1 cellular context compared by ENCODE assay signal in the genomic region with DNA sequence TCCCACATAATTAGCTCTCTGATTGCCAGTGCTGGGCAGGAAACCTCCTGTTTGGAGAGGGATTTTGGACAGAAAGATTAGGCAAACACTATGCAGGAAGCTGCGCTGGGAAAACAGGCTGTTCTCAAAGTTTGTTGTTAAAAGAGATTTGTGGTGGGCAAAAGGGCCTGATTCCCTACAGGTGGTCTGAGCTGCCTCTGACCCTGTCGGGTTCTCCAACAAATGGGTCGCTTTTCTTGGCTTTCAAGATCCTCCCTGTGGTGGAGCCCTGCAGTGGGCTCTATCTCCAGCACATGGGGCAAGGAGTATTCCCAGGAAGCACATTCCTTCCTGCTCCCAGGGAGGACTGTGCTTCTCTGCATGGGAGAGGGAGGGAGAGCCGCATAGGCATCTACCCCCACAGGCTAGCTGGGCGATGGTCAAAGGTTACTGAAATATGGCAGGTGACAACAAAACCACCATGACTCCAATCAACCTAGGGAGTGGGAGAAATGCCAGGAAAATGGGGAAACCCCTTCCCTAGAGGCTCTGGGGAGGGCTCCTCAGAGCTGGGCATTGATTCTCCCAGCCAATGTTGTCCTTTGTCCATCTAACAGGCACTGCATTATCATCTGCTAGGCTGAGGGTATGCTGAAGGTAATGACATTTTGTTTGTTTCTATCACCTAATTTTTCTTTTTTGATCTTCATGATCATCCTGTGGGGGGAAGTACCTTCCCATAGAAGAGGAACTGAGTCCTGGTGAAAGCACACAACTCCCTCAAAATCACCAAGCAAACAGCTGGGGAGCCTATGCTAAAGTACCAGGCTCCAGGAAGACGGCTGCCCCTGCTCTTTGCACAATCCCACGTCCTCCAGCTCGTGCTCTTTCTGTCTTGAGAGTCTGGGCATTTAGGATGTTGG.
A peak's percentile ranks its signal among the peaks of the same experiment; 100 is the strongest.
TF ChIP-seq lines count a peak whose summit lies in the region.

No MANE protein-coding gene starts in this region.

TF ChIP-seq in HepG2, 621 proteins besides CTCF, POLR2A, EP300 and RAD21 (continued from another document and continues in another):
- TF ChIP-seq ZHX2 (IDR thresholded peaks at IDR 0.05; ENCODE audit: low read depth) (no peak), ZHX2 (CRISPR knock-in tag; IDR thresholded peaks at IDR 0.05; ENCODE audit: borderline replicate concordance) (no peak), ATM (IDR thresholded peaks at IDR 0.05; ENCODE audit: borderline replicate concordance) (no peak), HIVEP1 (CRISPR knock-in tag; IDR thresholded peaks at IDR 0.05) (0 out of 2 replicates have a peak, but pooled peaks have one; percentile 34), ZNF773 (CRISPR knock-in tag; IDR thresholded peaks at IDR 0.05; ENCODE audit: borderline replicate concordance) (no peak), HDAC6 (IDR thresholded peaks at IDR 0.05; ENCODE audit: low read depth, low read length) (no peak), ZBTB38 (CRISPR knock-in tag; IDR thresholded peaks at IDR 0.05) (no peak), ZNF670 (CRISPR knock-in tag; IDR thresholded peaks at IDR 0.05; ENCODE audit: borderline replicate concordance) (no peak), ZNF562 (CRISPR knock-in tag; IDR thresholded peaks at IDR 0.05; ENCODE audit: borderline replicate concordance) (no peak), ZEB1 (IDR thresholded peaks at IDR 0.05; ENCODE audit: insufficient replicate concordance, low read depth) (no peak), FOXK1 (CRISPR knock-in tag; IDR thresholded peaks at IDR 0.05; ENCODE audit: borderline replicate concordance, low read depth) (no peak), MEIS2 (CRISPR knock-in tag; IDR thresholded peaks at IDR 0.05) (peak; percentile 46; the same call in 1 of the 2 replicates), FOXP1 (IDR thresholded peaks at IDR 0.05) (no peak), FOXP1 (CRISPR knock-in tag; IDR thresholded peaks at IDR 0.05) (no peak; the same call in 1 of the 2 replicates), BRCA1 (CRISPR knock-in tag; IDR thresholded peaks at IDR 0.05) (no peak), YY1 (IDR thresholded peaks at IDR 0.05; ENCODE audit: insufficient read depth, insufficient replicate concordance, low read depth, low read length) (peak; percentile 26), TARDBP (CRISPR knock-in tag; IDR thresholded peaks at IDR 0.05) (peak; percentile 66), MYC (CRISPR knock-in tag; IDR thresholded peaks at IDR 0.05; ENCODE audit: borderline replicate concordance) (peak; percentile 52; the same call in 1 of the 2 replicates), PHF5A (CRISPR knock-in tag; IDR thresholded peaks at IDR 0.05; ENCODE audit: low read depth, unreplicated experiment) (peak; percentile 76), ZNF614 (CRISPR knock-in tag; IDR thresholded peaks at IDR 0.05; ENCODE audit: borderline replicate concordance) (peak; percentile 66; the same call in 1 of the 2 replicates), MTA1 (CRISPR knock-in tag; IDR thresholded peaks at IDR 0.05; ENCODE audit: borderline replicate concordance) (peak; percentile 44; the same call in 1 of the 2 replicates), SCMH1 (CRISPR knock-in tag; IDR thresholded peaks at IDR 0.05; ENCODE audit: borderline replicate concordance) (no peak), ZNF768 (CRISPR knock-in tag; IDR thresholded peaks at IDR 0.05) (no peak), ZMYM2 (CRISPR knock-in tag; IDR thresholded peaks at IDR 0.05) (no peak), ZMAT3 (CRISPR knock-in tag; conservative IDR thresholded peaks at IDR 0.05) (no peak), ZNF550 (CRISPR knock-in tag; IDR thresholded peaks at IDR 0.05; ENCODE audit: borderline replicate concordance) (no peak), ZNF251 (CRISPR knock-in tag; IDR thresholded peaks at IDR 0.05) (no peak), IKZF5 (CRISPR knock-in tag; IDR thresholded peaks at IDR 0.05) (no peak; the same call in none of the 2 replicates), ZNF740 (CRISPR knock-in tag; IDR thresholded peaks at IDR 0.05) (no peak), BRD4 (CRISPR knock-in tag; IDR thresholded peaks at IDR 0.05) (no peak), NR2C2 (CRISPR knock-in tag; IDR thresholded peaks at IDR 0.05; ENCODE audit: borderline replicate concordance) (peak; percentile 47; the same call in 1 of the 2 replicates), HNF4A (CRISPR knock-in tag; IDR thresholded peaks at IDR 0.05) (peak; percentile 77), ZNF629 (CRISPR knock-in tag; conservative IDR thresholded peaks at IDR 0.05) (peak; percentile 51; the same call in 1 of the 2 replicates), JDP2 (CRISPR knock-in tag; IDR thresholded peaks at IDR 0.05; ENCODE audit: borderline replicate concordance) (no peak), MTERF4 (CRISPR knock-in tag; IDR thresholded peaks at IDR 0.05) (no peak), RFXAP (CRISPR knock-in tag; IDR thresholded peaks at IDR 0.05; ENCODE audit: borderline replicate concordance) (no peak), FOSL1 (CRISPR knock-in tag; IDR thresholded peaks at IDR 0.05; ENCODE audit: borderline replicate concordance) (no peak), ZNF703 (CRISPR knock-in tag; IDR thresholded peaks at IDR 0.05; ENCODE audit: borderline replicate concordance) (no peak), ZNF792 (CRISPR knock-in tag; IDR thresholded peaks at IDR 0.05) (peak; percentile 41; the same call in 1 of the 2 replicates), MAF1 (CRISPR knock-in tag; IDR thresholded peaks at IDR 0.05; ENCODE audit: borderline replicate concordance) (no peak), ZBTB1 (CRISPR knock-in tag; IDR thresholded peaks at IDR 0.05; ENCODE audit: borderline replicate concordance) (no peak), FLYWCH1 (CRISPR knock-in tag; IDR thresholded peaks at IDR 0.05) (no peak), U2AF2 (IDR thresholded peaks at IDR 0.05; ENCODE audit: low read depth, low read length) (no peak), ZNF264 (CRISPR knock-in tag; IDR thresholded peaks at IDR 0.05) (no peak), DDIT3 (CRISPR knock-in tag; IDR thresholded peaks at IDR 0.05) (no peak), THRA (CRISPR knock-in tag; IDR thresholded peaks at IDR 0.05; ENCODE audit: borderline replicate concordance) (no peak)
- TF ChIP-seq, protein P1, sequence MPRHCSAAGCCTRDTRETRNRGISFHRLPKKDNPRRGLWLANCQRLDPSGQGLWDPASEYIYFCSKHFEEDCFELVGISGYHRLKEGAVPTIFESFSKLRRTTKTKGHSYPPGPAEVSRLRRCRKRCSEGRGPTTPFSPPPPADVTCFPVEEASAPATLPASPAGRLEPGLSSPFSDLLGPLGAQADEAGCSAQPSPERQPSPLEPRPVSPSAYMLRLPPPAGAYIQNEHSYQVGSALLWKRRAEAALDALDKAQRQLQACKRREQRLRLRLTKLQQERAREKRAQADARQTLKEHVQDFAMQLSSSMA (CRISPR knock-in tag; IDR thresholded peaks at IDR 0.05): no peak
- TF ChIP-seq, protein P2, sequence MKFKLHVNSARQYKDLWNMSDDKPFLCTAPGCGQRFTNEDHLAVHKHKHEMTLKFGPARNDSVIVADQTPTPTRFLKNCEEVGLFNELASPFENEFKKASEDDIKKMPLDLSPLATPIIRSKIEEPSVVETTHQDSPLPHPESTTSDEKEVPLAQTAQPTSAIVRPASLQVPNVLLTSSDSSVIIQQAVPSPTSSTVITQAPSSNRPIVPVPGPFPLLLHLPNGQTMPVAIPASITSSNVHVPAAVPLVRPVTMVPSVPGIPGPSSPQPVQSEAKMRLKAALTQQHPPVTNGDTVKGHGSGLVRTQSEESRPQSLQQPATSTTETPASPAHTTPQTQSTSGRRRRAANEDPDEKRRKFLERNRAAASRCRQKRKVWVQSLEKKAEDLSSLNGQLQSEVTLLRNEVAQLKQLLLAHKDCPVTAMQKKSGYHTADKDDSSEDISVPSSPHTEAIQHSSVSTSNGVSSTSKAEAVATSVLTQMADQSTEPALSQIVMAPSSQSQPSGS (CRISPR knock-in tag; IDR thresholded peaks at IDR 0.05): peak; percentile 54; the same call in 1 of the 2 replicates
- TF ChIP-seq, protein P3, sequence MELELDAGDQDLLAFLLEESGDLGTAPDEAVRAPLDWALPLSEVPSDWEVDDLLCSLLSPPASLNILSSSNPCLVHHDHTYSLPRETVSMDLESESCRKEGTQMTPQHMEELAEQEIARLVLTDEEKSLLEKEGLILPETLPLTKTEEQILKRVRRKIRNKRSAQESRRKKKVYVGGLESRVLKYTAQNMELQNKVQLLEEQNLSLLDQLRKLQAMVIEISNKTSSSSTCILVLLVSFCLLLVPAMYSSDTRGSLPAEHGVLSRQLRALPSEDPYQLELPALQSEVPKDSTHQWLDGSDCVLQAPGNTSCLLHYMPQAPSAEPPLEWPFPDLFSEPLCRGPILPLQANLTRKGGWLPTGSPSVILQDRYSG (CRISPR knock-in tag; IDR thresholded peaks at IDR 0.05): no peak
- TF ChIP-seq, protein P4, sequence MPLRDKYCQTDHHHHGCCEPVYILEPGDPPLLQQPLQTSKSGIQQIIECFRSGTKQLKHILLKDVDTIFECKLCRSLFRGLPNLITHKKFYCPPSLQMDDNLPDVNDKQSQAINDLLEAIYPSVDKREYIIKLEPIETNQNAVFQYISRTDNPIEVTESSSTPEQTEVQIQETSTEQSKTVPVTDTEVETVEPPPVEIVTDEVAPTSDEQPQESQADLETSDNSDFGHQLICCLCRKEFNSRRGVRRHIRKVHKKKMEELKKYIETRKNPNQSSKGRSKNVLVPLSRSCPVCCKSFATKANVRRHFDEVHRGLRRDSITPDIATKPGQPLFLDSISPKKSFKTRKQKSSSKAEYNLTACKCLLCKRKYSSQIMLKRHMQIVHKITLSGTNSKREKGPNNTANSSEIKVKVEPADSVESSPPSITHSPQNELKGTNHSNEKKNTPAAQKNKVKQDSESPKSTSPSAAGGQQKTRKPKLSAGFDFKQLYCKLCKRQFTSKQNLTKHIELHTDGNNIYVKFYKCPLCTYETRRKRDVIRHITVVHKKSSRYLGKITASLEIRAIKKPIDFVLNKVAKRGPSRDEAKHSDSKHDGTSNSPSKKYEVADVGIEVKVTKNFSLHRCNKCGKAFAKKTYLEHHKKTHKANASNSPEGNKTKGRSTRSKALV (CRISPR knock-in tag; IDR thresholded peaks at IDR 0.05): no peak
